22 cellular contexts compared by ENCODE assay signal in the genomic region with DNA sequence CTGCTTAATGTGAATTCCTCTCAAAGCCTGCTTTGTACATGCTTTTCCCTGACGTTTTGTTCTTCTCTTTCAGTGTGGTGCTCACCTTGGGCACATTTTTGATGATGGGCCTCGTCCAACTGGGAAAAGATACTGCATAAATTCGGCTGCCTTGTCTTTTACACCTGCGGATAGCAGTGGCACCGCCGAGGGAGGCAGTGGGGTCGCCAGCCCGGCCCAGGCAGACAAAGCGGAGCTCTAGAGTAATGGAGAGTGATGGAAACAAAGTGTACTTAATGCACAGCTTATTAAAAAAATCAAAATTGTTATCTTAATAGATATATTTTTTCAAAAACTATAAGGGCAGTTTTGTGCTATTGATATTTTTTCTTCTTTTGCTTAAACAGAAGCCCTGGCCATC.
DNase-seq lines count a peak whose midpoint lies in the region; ATAC-seq and TF ChIP-seq lines count a peak whose summit lies in the region.
"Had no signal": no experiment of that assay in that cellular context is flagged by ENCODE, and none has a peak within 500 bp of the region (broad histone marks: within the 10 kb centered on the region; RNA-seq: fewer than 3 reads in every experiment).

No MANE protein-coding gene starts in this region.

- no peak overlapping the region for H3K4me2 ChIP-seq in PC-9
- H3K4me2 ChIP-seq: A549; BLaER1 treated with 17β-estradiol and CSF1 and Interleukin-3, amounts not matched to agents 10 nM and 100 nM had no signal

- H3K27me3 Mint-ChIP-seq in nephron (ENCODE audit: low read depth) = no peaks in the 10 kb centered on the region
- no peaks in the 10 kb centered on the region for H3K27me3 Mint-ChIP-seq in neural crest cell (ENCODE audit: low read depth)
- no peaks in the 10 kb centered on the region for H3K27me3 Mint-ChIP-seq in activated CD4-positive, alpha-beta T cell treated with anti-CD3 and anti-CD28 coated beads, Interleukin-2, amount 10 ng/mL, durations not matched to agents 24 days and 14 days
- H3K27me3 Mint-ChIP-seq: B cell; CD4-positive, alpha-beta T cell; CD8-positive, alpha-beta memory T cell had no signal

- CTCF ChIA-PET in PC-9 (lab: Charles Lee) = no interaction called here

- H3K27ac Mint-ChIP-seq in nephron = peak overlapping the region; percentile 53 to 92 (median 77)
- H3K27ac Mint-ChIP-seq in neural crest cell (ENCODE audit: unreplicated experiment) = peak overlapping the region; percentile 79
- H3K27ac Mint-ChIP-seq in activated CD4-positive, alpha-beta T cell treated with anti-CD3 and anti-CD28 coated beads, Interleukin-2, amount 10 ng/mL, durations not matched to agents 24 days and 14 days = no peak overlapping the region
- H3K27ac Mint-ChIP-seq: B cell; CD4-positive, alpha-beta T cell; CD8-positive, alpha-beta memory T cell had no signal

- H3K4me1 Mint-ChIP-seq in nephron (peaks cover 47% of the 10 kb centered on the region), neural crest cell (no peaks in the 10 kb centered on the region)
- H3K4me1 Mint-ChIP-seq in activated CD4-positive, alpha-beta T cell treated with anti-CD3 and anti-CD28 coated beads, Interleukin-2, amount 10 ng/mL, durations not matched to agents 24 days and 14 days = no peaks in the 10 kb centered on the region
- H3K4me1 Mint-ChIP-seq: B cell; CD8-positive, alpha-beta memory T cell had no signal

- no peaks in the 10 kb centered on the region for H3K27me3 ChIP-seq in PC-9 (ENCODE audit: insufficient read depth, low read depth)
- H3K27me3 ChIP-seq: BLaER1 treated with 17β-estradiol and CSF1 and Interleukin-3, amounts not matched to agents 10 nM and 100 nM had no signal

- H3K9me2 ChIP-seq in PC-9 (ENCODE audit: insufficient read depth) = no peaks in the 10 kb centered on the region

- no peaks in the 10 kb centered on the region for H3K36me3 Mint-ChIP-seq in nephron (ENCODE audit: low read depth)
- peaks cover 2% of the 10 kb centered on the region for H3K36me3 Mint-ChIP-seq in neural crest cell (ENCODE audit: low read depth)
- H3K36me3 Mint-ChIP-seq in activated CD4-positive, alpha-beta T cell treated with anti-CD3 and anti-CD28 coated beads, Interleukin-2, amount 10 ng/mL, durations not matched to agents 24 days and 14 days (ENCODE audit: low read depth) = no peaks in the 10 kb centered on the region
- H3K36me3 Mint-ChIP-seq: CD8-positive, alpha-beta memory T cell had no signal

- ATAC-seq in HG03520 (IDR thresholded peaks at IDR 0.05; ENCODE audit: unreplicated experiment) = no peak
- ATAC-seq: A549, GM12878 had no signal

- no peak for DNase-seq in PC-9
- no peak for DNase-seq in neural crest cell (ENCODE audit: low read depth, low spot score)
- DNase-seq in activated CD4-positive, alpha-beta T cell treated with anti-CD3 and anti-CD28 coated beads, Interleukin-2, amount 10 ng/mL, durations not matched to agents 24 days and 14 days = no peak
- DNase-seq: AML-193; CD4-positive, alpha-beta T cell; CD8-positive, alpha-beta memory T cell; COR-L47; DMS 273 treated with DMSO at 0.1 percent for 48 hours; DMS153; DMS53; DMS79; DND-41; EL; GDM1 had no signal

- no peak overlapping the region for H3K27ac ChIP-seq in PC-9
- H3K27ac ChIP-seq: 22Rv1; A549; BLaER1 treated with 17β-estradiol and CSF1 and Interleukin-3, amounts not matched to agents 10 nM and 100 nM; C4-2B had no signal

- no peaks in the 10 kb centered on the region for H4K20me1 ChIP-seq in PC-9 (ENCODE audit: insufficient read depth)
- H4K20me1 ChIP-seq: BLaER1 treated with 17β-estradiol and CSF1 and Interleukin-3, amounts not matched to agents 10 nM and 100 nM had no signal

- TF ChIP-seq CTCF in PC-9 (conservative IDR thresholded peaks at IDR 0.05) (no peak), nephron (IDR thresholded peaks at IDR 0.05; ENCODE audit: unreplicated experiment in 3 of 3) (no peak), neural crest cell (conservative IDR thresholded peaks at IDR 0.05) (no peak)

- intact Hi-C loops in PC-9 (cut with micrococcal nuclease; ENCODE audit: unreplicated experiment) = no loop called here
- intact Hi-C loops in activated CD4-positive, alpha-beta T cell treated with anti-CD3 and anti-CD28 coated beads, Interleukin-2, amount 10 ng/mL, durations not matched to agents 24 days and 14 days (cut with micrococcal nuclease) = no loop called here

- POLR2A ChIA-PET in PC-9 (lab: Charles Lee; ENCODE audit: unreplicated experiment) = no interaction called here

- BruUV-seq in PC-9 (replicated peaks; lab: Mats Ljungman, UMichigan) = no TSS peak

- H3K4me3 ChIP-seq in PC-9 = no peak overlapping the region
- H3K4me3 ChIP-seq: A549; BLaER1 treated with 17β-estradiol and CSF1 and Interleukin-3, amounts not matched to agents 10 nM and 100 nM; GM12878 had no signal

- no peaks in the 10 kb centered on the region for H3K79me2 ChIP-seq in PC-9 (ENCODE audit: low read depth)

- peak overlapping the region; percentile 58; the same call in 1 of the 2 replicates for H2AFZ ChIP-seq in PC-9

- H3F3A ChIP-seq in PC-9 (ENCODE audit: insufficient read depth, low read depth) = no peaks in the 10 kb centered on the region

- no peaks in the 10 kb centered on the region for H3K36me3 ChIP-seq in PC-9 (ENCODE audit: low read depth)
- H3K36me3 ChIP-seq: BLaER1 treated with 17β-estradiol and CSF1 and Interleukin-3, amounts not matched to agents 10 nM and 100 nM had no signal

- no peaks in the 10 kb centered on the region for H3K9me3 Mint-ChIP-seq in nephron
- H3K9me3 Mint-ChIP-seq in neural crest cell = no peaks in the 10 kb centered on the region
- H3K9me3 Mint-ChIP-seq in activated CD4-positive, alpha-beta T cell treated with anti-CD3 and anti-CD28 coated beads, Interleukin-2, amount 10 ng/mL, durations not matched to agents 24 days and 14 days = no peaks in the 10 kb centered on the region
- H3K9me3 Mint-ChIP-seq: CD4-positive, alpha-beta T cell had no signal

- H3K4me3 Mint-ChIP-seq in nephron = no peak overlapping the region
- H3K4me3 Mint-ChIP-seq in neural crest cell = no peak overlapping the region
- H3K4me3 Mint-ChIP-seq in activated CD4-positive, alpha-beta T cell treated with anti-CD3 and anti-CD28 coated beads, Interleukin-2, amount 10 ng/mL, durations not matched to agents 24 days and 14 days = no peak overlapping the region
- H3K4me3 Mint-ChIP-seq: B cell; CD4-positive, alpha-beta T cell; CD8-positive, alpha-beta memory T cell had no signal

- no peaks in the 10 kb centered on the region for H3K4me1 ChIP-seq in PC-9 (replicated peaks; ENCODE audit: insufficient read depth)
- H3K4me1 ChIP-seq: A549 had no signal

- no peaks in the 10 kb centered on the region for H3K9me3 ChIP-seq in PC-9 (ENCODE audit: insufficient read depth, low read depth)
- H3K9me3 ChIP-seq: A549 had no signal
